ENCODE assay signal across 8 cellular contexts in the genomic region with DNA sequence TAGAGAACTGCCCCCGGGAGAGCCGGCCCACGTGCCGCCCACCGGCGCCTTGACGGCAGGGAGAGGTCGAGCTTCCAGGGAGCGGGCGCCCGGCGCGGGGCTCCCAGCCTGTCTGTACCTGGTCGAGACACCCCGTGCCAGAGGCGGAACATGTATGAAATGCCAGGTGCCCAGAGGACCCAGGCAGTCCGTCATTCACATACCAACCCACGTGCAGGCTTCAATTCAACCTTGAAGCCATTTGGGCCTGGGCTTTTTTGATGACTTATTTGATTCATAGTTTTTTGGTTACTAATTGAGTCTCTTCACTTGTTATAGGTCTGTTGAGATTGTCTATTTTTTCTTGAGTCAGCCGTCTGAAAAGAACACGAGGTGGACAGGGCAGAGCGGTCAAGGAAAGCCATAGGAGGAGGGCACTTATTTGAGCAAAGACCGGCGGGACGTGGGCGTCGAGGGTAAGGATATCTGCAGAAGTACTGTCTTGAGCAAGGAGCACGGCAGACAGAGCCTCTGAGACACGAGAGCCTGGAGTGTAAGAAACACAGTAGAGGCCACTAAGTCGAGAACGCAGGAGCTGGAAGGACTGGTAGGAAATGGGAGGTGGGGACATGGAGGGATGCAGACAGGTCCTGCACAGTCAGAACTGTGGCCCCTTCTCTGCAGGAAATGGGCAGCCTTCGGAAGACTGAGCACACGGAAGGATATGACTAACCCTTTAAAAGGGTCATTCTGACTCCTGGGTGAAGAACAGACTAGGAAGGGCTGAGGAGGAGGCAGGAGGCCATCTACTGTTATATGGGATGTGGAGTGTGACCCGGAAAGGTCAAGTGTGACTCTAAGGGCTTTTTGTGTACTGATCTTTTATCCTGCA. TPM values are rescaled to one million over a fixed set of nuclear protein-coding genes. Genes with fewer than 3 reads are reported as not detected.
DNase-seq lines count a peak whose midpoint lies in the region; ATAC-seq, FAIRE-seq and TF ChIP-seq lines count a peak whose summit lies in the region.

No MANE protein-coding gene starts in this region.

- intact Hi-C loops in left ventricle myocardium inferior (cut with micrococcal nuclease) = no loop called here

- in situ Hi-C loops in GM23248 (cut with MboI) = no loop called here

- DNase-seq in GM23248 = peak; percentile 35
- no peak for DNase-seq in WTC11 (ENCODE audit: low spot score)
- no peak for DNase-seq in left ventricle myocardium inferior
- DNase-seq in small intestine = no peak
- no peak for DNase-seq in NCI-H2171 (lab: John Stamatoyannopoulos, UW)
- no peak for DNase-seq in SKM-1 treated with dmso at 0.1 percent for 144 hours (lab: John Stamatoyannopoulos, UW; ENCODE audit: unreplicated experiment)

- peak overlapping the region; percentile 65 for H3K9ac ChIP-seq in GM23248

- H3K27me3 ChIP-seq in ACC112 (ENCODE audit: insufficient read depth, low read length) = no peaks in the 10 kb centered on the region
- H3K27me3 ChIP-seq in GM23248 (replicated peaks; ENCODE audit: insufficient read depth) = no peaks in the 10 kb centered on the region
- no peaks in the 10 kb centered on the region for H3K27me3 ChIP-seq in left ventricle myocardium inferior (ENCODE audit: low read depth)
- H3K27me3 ChIP-seq in small intestine (ENCODE audit: control insufficient read depth in 2 of 2, insufficient read depth in 2 of 2, low read length in 2 of 2) = no peaks in the 10 kb centered on the region

- H3K27ac Mint-ChIP-seq in WTC11 = no peak overlapping the region

- peak overlapping the region; percentile 39 for H2AFZ ChIP-seq in ACC112 (ENCODE audit: low read length, unreplicated experiment)
- peak overlapping the region; percentile 77 for H2AFZ ChIP-seq in GM23248

- POLR2A ChIA-PET in WTC11 (lab: Charles Lee) = no interaction called here

- no peak for TF ChIP-seq CTCF in WTC11 (IDR thresholded peaks at IDR 0.05)
- TF ChIP-seq CTCF in left ventricle myocardium inferior (IDR thresholded peaks at IDR 0.05; ENCODE audit: borderline replicate concordance) = no peak

- WGBS in GM23248 (ENCODE audit: low coverage in 1 of 2, low lambda C conversion rate in 2 of 2, missing lambda C conversion rate in 2 of 2), 2 experiments = 52 to 55% methylated on average over 33 of the region's 33 CpGs
- 51 to 62% (median 54%) methylated on average over 32 to 33 of the region's 33 CpGs for WGBS in small intestine, 3 donors

- peaks cover 17% of the 10 kb centered on the region for H3K27me3 Mint-ChIP-seq in WTC11 (ENCODE audit: low read depth)

- H3K9me2 ChIP-seq in GM23248 (ENCODE audit: insufficient read depth) = no peaks in the 10 kb centered on the region

- ATAC-seq in WTC11 = no peak
- ATAC-seq in HG02870 (IDR thresholded peaks at IDR 0.05; ENCODE audit: unreplicated experiment) = no peak

- peaks cover 58% of the 10 kb centered on the region for H3K36me3 Mint-ChIP-seq in WTC11

- H3K79me2 ChIP-seq in ACC112 (ENCODE audit: control insufficient read depth, insufficient read depth, low read length, unreplicated experiment) (peaks cover 76% of the 10 kb centered on the region), GM23248 (ENCODE audit: insufficient read depth) (peaks cover 68% of the 10 kb centered on the region)

- peaks cover 26% of the 10 kb centered on the region for H3K9me3 Mint-ChIP-seq in WTC11

- H3K36me3 ChIP-seq in ACC112 (ENCODE audit: insufficient read depth, low read length) (peaks cover 37% of the 10 kb centered on the region), GM23248 (ENCODE audit: low read depth) (peaks cover 7% of the 10 kb centered on the region), left ventricle myocardium inferior (peaks cover 37% of the 10 kb centered on the region), small intestine (ENCODE audit: control insufficient read depth in 2 of 2, insufficient read depth in 2 of 2, low read length in 2 of 2) (peaks cover 3 to 6% of the 10 kb centered on the region in 2 donors)

- H3K4me1 Mint-ChIP-seq in WTC11 = peaks cover 36% of the 10 kb centered on the region

- H3K4me3 ChIP-seq in ACC112 (ENCODE audit: low read depth, low read length) (peak overlapping the region; percentile 94), GM23248 (peak overlapping the region; percentile 75), left ventricle myocardium inferior (peak overlapping the region; percentile 95), small intestine (ENCODE audit: low read depth in 1 of 2, low read length in 2 of 2) (peak overlapping the region; percentile 73 to 77)

- H3K4me1 ChIP-seq in ACC112 (ENCODE audit: control insufficient read depth, insufficient read depth, low read length, unreplicated experiment) (peaks cover 29% of the 10 kb centered on the region), GM23248 (ENCODE audit: insufficient read depth) (peaks cover 27% of the 10 kb centered on the region), left ventricle myocardium inferior (peaks cover 54% of the 10 kb centered on the region), small intestine (ENCODE audit: control insufficient read depth in 2 of 2, insufficient read depth in 1 of 2, low read depth in 1 of 2, low read length in 1 of 2) (peaks cover 2 to 19% of the 10 kb centered on the region in 2 donors)

- H3K9me3 ChIP-seq in GM23248 (ENCODE audit: low read depth) (no peaks in the 10 kb centered on the region), left ventricle myocardium inferior (replicated peaks) (peaks cover 18% of the 10 kb centered on the region), small intestine (ENCODE audit: control insufficient read depth, low read depth) (no peaks in the 10 kb centered on the region)

- H3K27ac ChIP-seq in ACC112 (ENCODE audit: low read depth, low read length) (peak overlapping the region; percentile 27), GM23248 (no peak overlapping the region), left ventricle myocardium inferior (replicated peaks) (peak overlapping the region; percentile 92), small intestine (ENCODE audit: low read depth in 1 of 2, low read length in 1 of 2) (peak overlapping the region in 1 of 2 donors; percentile 52)

- peak overlapping the region; percentile 70 for H3K4me3 Mint-ChIP-seq in WTC11

- CTCF ChIA-PET in WTC11 (lab: Charles Lee) = interaction anchor here (1.0 kb wide), 1 partner anchor 230 kb away, joined by 3 read pairs; no protein-coding TSS in a partner anchor

- H3K4me2 ChIP-seq in GM23248 (ENCODE audit: unreplicated experiment) = peak overlapping the region; percentile 72

- FAIRE-seq in small intestine (lab: Jason Lieb, UNC) = no peak

- peaks cover 8% of the 10 kb centered on the region; the same call in 1 of the 2 replicates for H4K20me1 ChIP-seq in GM23248 (ENCODE audit: insufficient read depth)

- H3F3A ChIP-seq in GM23248 (ENCODE audit: insufficient read depth) = peaks cover 15% of the 10 kb centered on the region

TF ChIP-seq in WTC11, 78 proteins besides CTCF, POLR2A, EP300 and RAD21 (continues in another document):
- TF ChIP-seq ZBTB21 (CRISPR knock-in tag; IDR thresholded peaks at IDR 0.05; ENCODE audit: borderline replicate concordance) (no peak), CREM (CRISPR knock-in tag; IDR thresholded peaks at IDR 0.05) (no peak), ATF1 (CRISPR knock-in tag; IDR thresholded peaks at IDR 0.05) (no peak), ESRRA (CRISPR knock-in tag; IDR thresholded peaks at IDR 0.05; ENCODE audit: borderline replicate concordance) (no peak)
- TF ChIP-seq, protein P1, sequence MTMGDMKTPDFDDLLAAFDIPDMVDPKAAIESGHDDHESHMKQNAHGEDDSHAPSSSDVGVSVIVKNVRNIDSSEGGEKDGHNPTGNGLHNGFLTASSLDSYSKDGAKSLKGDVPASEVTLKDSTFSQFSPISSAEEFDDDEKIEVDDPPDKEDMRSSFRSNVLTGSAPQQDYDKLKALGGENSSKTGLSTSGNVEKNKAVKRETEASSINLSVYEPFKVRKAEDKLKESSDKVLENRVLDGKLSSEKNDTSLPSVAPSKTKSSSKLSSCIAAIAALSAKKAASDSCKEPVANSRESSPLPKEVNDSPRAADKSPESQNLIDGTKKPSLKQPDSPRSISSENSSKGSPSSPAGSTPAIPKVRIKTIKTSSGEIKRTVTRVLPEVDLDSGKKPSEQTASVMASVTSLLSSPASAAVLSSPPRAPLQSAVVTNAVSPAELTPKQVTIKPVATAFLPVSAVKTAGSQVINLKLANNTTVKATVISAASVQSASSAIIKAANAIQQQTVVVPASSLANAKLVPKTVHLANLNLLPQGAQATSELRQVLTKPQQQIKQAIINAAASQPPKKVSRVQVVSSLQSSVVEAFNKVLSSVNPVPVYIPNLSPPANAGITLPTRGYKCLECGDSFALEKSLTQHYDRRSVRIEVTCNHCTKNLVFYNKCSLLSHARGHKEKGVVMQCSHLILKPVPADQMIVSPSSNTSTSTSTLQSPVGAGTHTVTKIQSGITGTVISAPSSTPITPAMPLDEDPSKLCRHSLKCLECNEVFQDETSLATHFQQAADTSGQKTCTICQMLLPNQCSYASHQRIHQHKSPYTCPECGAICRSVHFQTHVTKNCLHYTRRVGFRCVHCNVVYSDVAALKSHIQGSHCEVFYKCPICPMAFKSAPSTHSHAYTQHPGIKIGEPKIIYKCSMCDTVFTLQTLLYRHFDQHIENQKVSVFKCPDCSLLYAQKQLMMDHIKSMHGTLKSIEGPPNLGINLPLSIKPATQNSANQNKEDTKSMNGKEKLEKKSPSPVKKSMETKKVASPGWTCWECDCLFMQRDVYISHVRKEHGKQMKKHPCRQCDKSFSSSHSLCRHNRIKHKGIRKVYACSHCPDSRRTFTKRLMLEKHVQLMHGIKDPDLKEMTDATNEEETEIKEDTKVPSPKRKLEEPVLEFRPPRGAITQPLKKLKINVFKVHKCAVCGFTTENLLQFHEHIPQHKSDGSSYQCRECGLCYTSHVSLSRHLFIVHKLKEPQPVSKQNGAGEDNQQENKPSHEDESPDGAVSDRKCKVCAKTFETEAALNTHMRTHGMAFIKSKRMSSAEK (CRISPR knock-in tag; IDR thresholded peaks at IDR 0.05; ENCODE audit: borderline replicate concordance) = no peak
- TF ChIP-seq, protein P2, sequence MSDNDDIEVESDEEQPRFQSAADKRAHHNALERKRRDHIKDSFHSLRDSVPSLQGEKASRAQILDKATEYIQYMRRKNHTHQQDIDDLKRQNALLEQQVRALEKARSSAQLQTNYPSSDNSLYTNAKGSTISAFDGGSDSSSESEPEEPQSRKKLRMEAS (CRISPR knock-in tag; IDR thresholded peaks at IDR 0.05) = peak; percentile 6

RNA-seq across cellular contexts. Expression of a gene that starts 1.2 kb away (rescaled TPM):
- total RNA-seq in GM23248 (2014; rRNA removed; shearing (Covaris generic)) = 12.4 and 13.8 TPM in 2 replicates
- polyA plus RNA-seq in GM23248 (2016; fragmentation: Nextera tagmentation; extraction: Ambion mirVana) = 2.8 and 3.0 TPM in 2 replicates
- total RNA-seq in WTC11 (2021) = 33.5 to 40.5 TPM (median 35.8 TPM) in 3 replicates
- total RNA-seq in left ventricle myocardium inferior = 20.0 TPM
- polyA plus RNA-seq in small intestine = 1 to 10 TPM; 1.6 to 4.7 (median 1.6) TPM

RNA-seq across cellular contexts. Expression of a gene that starts 52.6 kb away (rescaled TPM):
- total RNA-seq in GM23248 (2014; rRNA removed; shearing (Covaris generic)) = 45.9 and 54.3 TPM in 2 replicates
- 29.3 and 29.4 TPM in 2 replicates for polyA plus RNA-seq in GM23248 (2016; fragmentation: Nextera tagmentation; extraction: Ambion mirVana)
- 46.4 to 55.6 TPM (median 53.3 TPM) in 3 replicates for total RNA-seq in WTC11 (2021)
- total RNA-seq in left ventricle myocardium inferior = 108 TPM
- 10 to 100 TPM; 56.0 to 78.5 (median 70.5) TPM for polyA plus RNA-seq in small intestine
